ENCODE assay signal across 21 cellular contexts in genomic region chr4:128657638-128658037, GRCh38.
A peak's percentile ranks its signal among the peaks of the same experiment; 100 is the strongest.
DNase-seq lines count a peak whose midpoint lies in the region; ATAC-seq and TF ChIP-seq lines count a peak whose summit lies in the region.
"Had no signal": no experiment of that assay in that cellular context is flagged by ENCODE, and none has a peak within 500 bp of the region (broad histone marks: within the 10 kb centered on the region; RNA-seq: fewer than 3 reads in every experiment).

No MANE protein-coding gene starts in this region.

- no peak overlapping the region for H3K27ac Mint-ChIP-seq in GM23338
- no peak overlapping the region for H3K27ac Mint-ChIP-seq in naive thymus-derived CD8-positive, alpha-beta T cell
- H3K27ac Mint-ChIP-seq: activated T-cell treated with anti-CD3 and anti-CD28 coated beads, Interleukin-2, amount 50 U/mL, for 24 hours; CD4-positive, alpha-beta memory T cell had no signal

- peaks cover 28% of the 10 kb centered on the region for H3K4me1 Mint-ChIP-seq in GM23338
- H3K4me1 Mint-ChIP-seq in naive thymus-derived CD8-positive, alpha-beta T cell: peaks cover 0 to 5% (median 0%) of the 10 kb centered on the region in 4 donors

- TF ChIP-seq CTCF in GM23338 (conservative IDR thresholded peaks at IDR 0.05; ENCODE audit: low read depth in 2 of 2) (no peak), osteoblast (IDR thresholded peaks at IDR 0.05; ENCODE audit: extremely low read depth, low read depth, low read length) (no peak), thyroid gland (IDR thresholded peaks at IDR 0.05) (no peak)

- peaks cover 8% of the 10 kb centered on the region for H3K9me2 ChIP-seq in GM23338 (ENCODE audit: insufficient read depth)

- DNase-seq in GM23338 (ENCODE audit: low spot score) (no peak), adipocyte (ENCODE audit: low read depth) (no peak), osteoblast (ENCODE audit: insufficient read length, low spot score, missing footprints) (no peak), thyroid gland (no peak), ACHN (no peak), NCI-H1694 (lab: John Stamatoyannopoulos, UW) (no peak)
- DNase-seq in naive thymus-derived CD8-positive, alpha-beta T cell: no peak
- DNase-seq in stimulated activated CD4-positive, alpha-beta T cell treated with anti-CD3 and anti-CD28 coated beads, Interleukin-4, amount 100 ng/mL, for 4 hours: no peak
- DNase-seq: activated CD4-positive, alpha-beta T cell treated with anti-CD3 and anti-CD28 coated beads for 4 hours; activated CD8-positive, alpha-beta memory T cell treated with anti-CD3 and anti-CD28 coated beads for 24 hours; activated naive CD4-positive, alpha-beta T cell; activated T-cell treated with anti-CD3 and anti-CD28 coated beads, Interleukin-2, amount 50 U/mL, for 24 hours; CD4-positive, alpha-beta memory T cell; foreskin keratinocyte; Kasumi-1; left cardiac atrium; naive B cell; NCI-H146; nucleus accumbens had no signal

- H3K4me3 Mint-ChIP-seq in GM23338: no peak overlapping the region
- no peak overlapping the region for H3K4me3 Mint-ChIP-seq in naive thymus-derived CD8-positive, alpha-beta T cell
- H3K4me3 Mint-ChIP-seq: activated T-cell treated with anti-CD3 and anti-CD28 coated beads, Interleukin-2, amount 50 U/mL, for 24 hours; CD4-positive, alpha-beta memory T cell had no signal

- H3K27me3 ChIP-seq in GM23338 (ENCODE audit: insufficient read depth) (no peaks in the 10 kb centered on the region), adipocyte (replicated peaks; ENCODE audit: control insufficient read depth, insufficient read depth, low read length) (no peaks in the 10 kb centered on the region), osteoblast (ENCODE audit: insufficient read depth, low read length) (no peaks in the 10 kb centered on the region), thyroid gland (no peaks in the 10 kb centered on the region)

- no peak for TF ChIP-seq POLR2A in thyroid gland (IDR thresholded peaks at IDR 0.05)

- H3K9me3 ChIP-seq in adipocyte (ENCODE audit: control insufficient read depth, low read length) (peaks cover 3% of the 10 kb centered on the region), osteoblast (ENCODE audit: low read depth, low read length) (no peaks in the 10 kb centered on the region), thyroid gland (no peaks in the 10 kb centered on the region)

- H3K79me2 ChIP-seq in GM23338 (replicated peaks; ENCODE audit: insufficient read depth): no peaks in the 10 kb centered on the region
- H3K79me2 ChIP-seq in osteoblast (ENCODE audit: insufficient read depth, low read length): no peaks in the 10 kb centered on the region

- 0 out of 2 replicates have a peak, but pooled peaks cover 4% of the 10 kb centered on the region for H3K36me3 ChIP-seq in GM23338 (ENCODE audit: insufficient read depth)
- no peaks in the 10 kb centered on the region for H3K36me3 ChIP-seq in adipocyte (ENCODE audit: control insufficient read depth, insufficient read depth, low read length, severe bottlenecking)
- no peaks in the 10 kb centered on the region for H3K36me3 ChIP-seq in osteoblast (ENCODE audit: insufficient read depth, low read length)
- no peaks in the 10 kb centered on the region for H3K36me3 ChIP-seq in thyroid gland

- ATAC-seq in GM23338: no peak
- no peak for ATAC-seq in naive thymus-derived CD8-positive, alpha-beta T cell
- ATAC-seq: foreskin keratinocyte, HepG2, left cardiac atrium had no signal

- 97 to 99% methylated on average over 4 of the region's 4 CpGs for WGBS in thyroid gland, 2 donors

- POLR2A ChIA-PET in naive thymus-derived CD8-positive, alpha-beta T cell (lab: Charles Lee): no interaction called here

- intact Hi-C loops in thyroid gland (cut with DNase I): no loop called here

- in situ Hi-C loops in ACHN (cut with HindIII; ENCODE audit: low pct_ligation_motif_present, low pct_unique_long_range_greater_than_20kb, low sequenced_read_pairs): no loop called here

- H3K27ac ChIP-seq in GM23338 (ENCODE audit: low read depth): no peak overlapping the region
- no peak overlapping the region for H3K27ac ChIP-seq in osteoblast (ENCODE audit: low read depth, low read length)
- peak overlapping the region; percentile 46 to 91 (median 88) for H3K27ac ChIP-seq in thyroid gland
- H3K27ac ChIP-seq: foreskin keratinocyte, RWPE1 had no signal

- H3K4me2 ChIP-seq in GM23338 (no peak overlapping the region), osteoblast (ENCODE audit: insufficient read depth, low read length) (no peak overlapping the region)

- H3F3A ChIP-seq in GM23338 (replicated peaks; ENCODE audit: low read depth): 0 out of 2 replicates have a peak, but pooled peaks cover 3% of the 10 kb centered on the region

- H3K27me3 Mint-ChIP-seq in GM23338 (ENCODE audit: insufficient read depth, low read depth, poor library complexity): peaks cover 2% of the 10 kb centered on the region
- H3K27me3 Mint-ChIP-seq in naive thymus-derived CD8-positive, alpha-beta T cell: peaks cover 0 to 9% (median 2%) of the 10 kb centered on the region in 5 donors

- H3K36me3 Mint-ChIP-seq in GM23338 (ENCODE audit: low read depth): peaks cover 11% of the 10 kb centered on the region
- H3K36me3 Mint-ChIP-seq in naive thymus-derived CD8-positive, alpha-beta T cell: no peaks in the 10 kb centered on the region
- H3K36me3 Mint-ChIP-seq: CD4-positive, alpha-beta memory T cell had no signal

- H3K4me1 ChIP-seq in GM23338 (ENCODE audit: insufficient read depth) (peaks cover 16% of the 10 kb centered on the region), adipocyte (ENCODE audit: control insufficient read depth, insufficient read depth, low read length) (peaks cover 50% of the 10 kb centered on the region), osteoblast (ENCODE audit: insufficient read depth, low read length) (no peaks in the 10 kb centered on the region), thyroid gland (peaks cover 29 to 53% of the 10 kb centered on the region in 2 donors)
- H3K4me1 ChIP-seq: foreskin keratinocyte had no signal

- H4K20me1 ChIP-seq in GM23338 (replicated peaks; ENCODE audit: insufficient read depth): no peaks in the 10 kb centered on the region
- no peaks in the 10 kb centered on the region for H4K20me1 ChIP-seq in osteoblast (ENCODE audit: insufficient read depth, low read length)

- H2AFZ ChIP-seq in GM23338 (peak overlapping the region; percentile 75; the same call in 1 of the 2 replicates), osteoblast (ENCODE audit: low read length) (peak overlapping the region; percentile 44)

- no peak overlapping the region for H3K4me3 ChIP-seq in GM23338
- H3K4me3 ChIP-seq in adipocyte (ENCODE audit: low read length): no peak overlapping the region
- no peak overlapping the region for H3K4me3 ChIP-seq in osteoblast (ENCODE audit: insufficient read depth, low read length)
- H3K4me3 ChIP-seq in thyroid gland (replicated peaks in 1 of 3): no peak overlapping the region

- peaks cover 11% of the 10 kb centered on the region for H3K9me3 Mint-ChIP-seq in GM23338
- H3K9me3 Mint-ChIP-seq in naive thymus-derived CD8-positive, alpha-beta T cell: peaks cover 0 to 6% (median 0%) of the 10 kb centered on the region in 9 donors

- H3K9ac ChIP-seq in adipocyte (ENCODE audit: low read length): peak overlapping the region; percentile 71

Comparison
In these comparisons a context has a peak if more than half of its experiments do, and no peak if none do; other contexts are left out.
1. H3K27ac ChIP-seq: peak in thyroid gland (3 of 3); none in GM23338 (single experiment) and osteoblast (single experiment).